In genomic region chr3:63968612-63969350, GRCh38 we compare ENCODE assay signal across 8 cellular contexts. TPM values are rescaled to one million over a fixed set of nuclear protein-coding genes. Genes with fewer than 3 reads are reported as not detected.
DNase-seq lines count a peak whose midpoint lies in the region; ATAC-seq, FAIRE-seq and TF ChIP-seq lines count a peak whose summit lies in the region.

No MANE protein-coding gene starts in this region.

- CTCF ChIA-PET in HepG2 (lab: Yijun Ruan, JAX; ENCODE audit: low intra/inter-chr PET ratio, low total read pairs) = no interaction called here

- no peak for TF ChIP-seq EP300 in HepG2 (IDR thresholded peaks at IDR 0.05; ENCODE audit: low read depth in 2 of 2, low read length in 2 of 2)
- no peak for TF ChIP-seq EP300 in HepG2 (CRISPR knock-in tag; IDR thresholded peaks at IDR 0.05; ENCODE audit: borderline replicate concordance)

- ATAC-seq in GM18517 (IDR thresholded peaks at IDR 0.05; ENCODE audit: unreplicated experiment) = peak; percentile 18
- peak; percentile 27 for ATAC-seq in HG02642 (IDR thresholded peaks at IDR 0.05; ENCODE audit: poor library complexity, unreplicated experiment)
- ATAC-seq in HepG2 = peak; percentile 13; the same call in 2 of the 3 replicates
- ATAC-seq in HG02973 (IDR thresholded peaks at IDR 0.05; ENCODE audit: unreplicated experiment) = no peak

- H3K9ac ChIP-seq in HepG2 (ENCODE audit: insufficient read depth, low read depth, low read length) = peak overlapping the region; percentile 63; the same call in 1 of the 2 replicates

- H3K9me3 ChIP-seq in WERI-Rb-1 (ENCODE audit: severe bottlenecking) (no peaks in the 10 kb centered on the region), HepG2 (ENCODE audit: low read length) (no peaks in the 10 kb centered on the region)

- no peak for FAIRE-seq in HepG2 (lab: Jason Lieb, UNC)

- no peaks in the 10 kb centered on the region; the same call in none of the 2 replicates for H3K36me3 ChIP-seq in WERI-Rb-1
- H3K36me3 ChIP-seq in HepG2 (replicated peaks in 1 of 2; ENCODE audit: control insufficient read depth in 1 of 2, insufficient read depth in 2 of 2, low read length in 2 of 2) = peaks cover 0 to 3% of the 10 kb centered on the region in 2 experiments; a peak in 3 of 5 replicates

- DNase-seq in WERI-Rb-1 = no peak
- no peak for DNase-seq in HepG2 (ENCODE audit: low spot score)
- DNase-seq in inferior parietal cortex (ENCODE audit: extremely low spot score) = no peak
- DNase-seq in GF-D8 (lab: John Stamatoyannopoulos, UW) = no peak
- no peak for DNase-seq in middle frontal gyrus (ENCODE audit: extremely low spot score, low spot score)

- no peaks in the 10 kb centered on the region for H4K20me1 ChIP-seq in HepG2 (ENCODE audit: insufficient read depth, low read length)

- H3K27me3 ChIP-seq in WERI-Rb-1 (ENCODE audit: insufficient read depth, low read depth, severe bottlenecking) = no peaks in the 10 kb centered on the region
- H3K27me3 ChIP-seq in HepG2 (ENCODE audit: control insufficient read depth in 1 of 2, insufficient read depth in 2 of 2, low read length in 2 of 2) = no peaks in the 10 kb centered on the region

- WGBS in HepG2 (ENCODE audit: low lambda C conversion rate) = 12% methylated on average over 3 of the region's 3 CpGs

- no TSS peak for BruUV-seq in HepG2 (replicated peaks; lab: Mats Ljungman, UMichigan)

- POLR2A ChIA-PET in HepG2 (lab: Yijun Ruan, JAX) = interaction anchor here (1.3 to 2.0 kb wide), 2 partner anchors 8 to 57 kb away, joined by 7 to 11 read pairs; partner anchors contain the start of gene SCAANT1

- in situ Hi-C loops in HepG2 (cut with HindIII; ENCODE audit: extremely low pct_ligation_motif_present, low pct_unique_long_range_greater_than_20kb) = no loop called here

- TF ChIP-seq RAD21 in HepG2 (CRISPR knock-in tag; IDR thresholded peaks at IDR 0.05) = no peak

- no peak for TF ChIP-seq CTCF in WERI-Rb-1 (IDR thresholded peaks at IDR 0.05; ENCODE audit: low read depth, low read length)
- no peak for TF ChIP-seq CTCF in HepG2 (CRISPR knock-in tag; IDR thresholded peaks at IDR 0.05)

- peak overlapping the region; percentile 88 for H3K4me2 ChIP-seq in HepG2 (ENCODE audit: low read depth, low read length)

- H3K4me1 ChIP-seq in HepG2 (ENCODE audit: insufficient read depth, low read length) = peaks cover 63% of the 10 kb centered on the region

- peak overlapping the region; percentile 68 for H3K27ac ChIP-seq in WERI-Rb-1
- H3K27ac ChIP-seq in HepG2 (ENCODE audit: extremely low read length, insufficient read depth, low read length) = peak overlapping the region; percentile 91

- peaks cover 57% of the 10 kb centered on the region for H3K79me2 ChIP-seq in HepG2 (ENCODE audit: insufficient read depth, low read length)

- no peak overlapping the region for H2AFZ ChIP-seq in HepG2 (ENCODE audit: low read length)

- H3K4me3 ChIP-seq in WERI-Rb-1 (ENCODE audit: low read depth, low read length) (peak overlapping the region; percentile 24), HepG2 (replicated peaks in 1 of 3; ENCODE audit: insufficient read depth in 1 of 3, low read depth in 2 of 3, low read length in 3 of 3) (peak overlapping the region; percentile 48 to 68 (median 55); a peak in 5 of 6 replicates)

- intact Hi-C loops in HepG2 (cut with micrococcal nuclease; ENCODE audit: unreplicated experiment) = loop anchor here (1.0 kb wide), 1 partner anchor 25 kb away; no protein-coding TSS in a partner anchor

- no peak for TF ChIP-seq POLR2A in HepG2 (IDR thresholded peaks at IDR 0.05; ENCODE audit: insufficient read depth in 1 of 2, low read depth in 2 of 2, low read length in 2 of 2)

TF ChIP-seq in HepG2, 621 proteins besides CTCF, POLR2A, EP300 and RAD21:
- TF ChIP-seq CREM (IDR thresholded peaks at IDR 0.05) (0 out of 2 replicates have a peak, but pooled peaks have one; percentile 1), CREM (CRISPR knock-in tag; IDR thresholded peaks at IDR 0.05) (no peak), ZKSCAN5 (CRISPR knock-in tag; IDR thresholded peaks at IDR 0.05) (no peak)

RNA-seq across cellular contexts. Expression of gene PSMD6, which starts 54.5 kb away (rescaled TPM):
- 117 and 169 TPM in 2 replicates for total RNA-seq in HepG2 (2016; rRNA removed; fragmentation: Illumina TruSeq; extraction: Trizol)
- total RNA-seq in HepG2 (2016; cell fraction: cytosol; rRNA removed; fragmentation: Illumina TruSeq; extraction: Trizol; ENCODE audit: low read depth) = 28.9 and 32.9 TPM in 2 replicates
- total RNA-seq in HepG2 (2016; cell fraction: insoluble cytoplasmic fraction; rRNA removed; fragmentation: Illumina TruSeq; extraction: Trizol) = 117 and 163 TPM in 2 replicates
- total RNA-seq in HepG2 (2016; cell fraction: membrane; rRNA removed; fragmentation: Illumina TruSeq; extraction: Trizol) = 33.9 and 40.8 TPM in 2 replicates
- 62.8 and 65.3 TPM in 2 replicates for total RNA-seq in HepG2 (2016; cell fraction: nucleus; rRNA removed; fragmentation: Illumina TruSeq; extraction: Trizol)
- 31.1 and 36.8 TPM in 2 replicates for polyA plus RNA-seq in HepG2 (2011; rRNA removed)
- 22.6 and 25.6 TPM in 2 replicates for polyA plus RNA-seq in HepG2 (2011; cell fraction: cytosol; rRNA removed)
- 36.5 and 41.5 TPM in 2 replicates for polyA plus RNA-seq in HepG2 (2011; cell fraction: nucleus; rRNA removed)
- polyA plus RNA-seq in HepG2 (2012) = 52.7 and 65.4 TPM in 2 replicates
- 21.9 and 22.5 TPM in 2 replicates for polyA plus RNA-seq in HepG2 (2016; cell fraction: cytosol; fragmentation: Illumina TruSeq; extraction: Trizol; ENCODE audit: low read depth)
- 148 and 154 TPM in 2 replicates for polyA plus RNA-seq in HepG2 (2016; cell fraction: insoluble cytoplasmic fraction; fragmentation: Illumina TruSeq; extraction: Trizol; ENCODE audit: low read depth)
- polyA plus RNA-seq in HepG2 (2016; cell fraction: membrane; fragmentation: Illumina TruSeq; extraction: Trizol; ENCODE audit: low read depth) = 23.8 and 24.7 TPM in 2 replicates
- 69.9 and 70.7 TPM in 2 replicates for polyA plus RNA-seq in HepG2 (2016; cell fraction: nucleus; fragmentation: Illumina TruSeq; extraction: Trizol; ENCODE audit: insufficient read depth, low read depth)
- polyA minus RNA-seq in HepG2 (2011; rRNA and poly(A)+ RNA removed; ENCODE audit: low replicate concordance) = 17.4 and 28.2 TPM in 2 replicates
- polyA minus RNA-seq in HepG2 (2011; cell fraction: cytosol; rRNA and poly(A)+ RNA removed) = 21.1 and 22.2 TPM in 2 replicates
- polyA minus RNA-seq in HepG2 (2011; cell fraction: nucleus; rRNA and poly(A)+ RNA removed) = 76.8 and 80.5 TPM in 2 replicates

RNA-seq across cellular contexts. Expression of gene SCAANT1, which starts 56.6 kb away (rescaled TPM):
- total RNA-seq in HepG2 (2016; rRNA removed; fragmentation: Illumina TruSeq; extraction: Trizol) = not detected in 2 replicates
- 3.1 TPM in 1 of 2 replicates, not detected in the other for total RNA-seq in HepG2 (2016; cell fraction: cytosol; rRNA removed; fragmentation: Illumina TruSeq; extraction: Trizol; ENCODE audit: low read depth)
- 1.8 TPM in 1 of 2 replicates, not detected in the other for total RNA-seq in HepG2 (2016; cell fraction: insoluble cytoplasmic fraction; rRNA removed; fragmentation: Illumina TruSeq; extraction: Trizol)
- total RNA-seq in HepG2 (2016; cell fraction: membrane; rRNA removed; fragmentation: Illumina TruSeq; extraction: Trizol) = not detected in 2 replicates
- total RNA-seq in HepG2 (2016; cell fraction: nucleus; rRNA removed; fragmentation: Illumina TruSeq; extraction: Trizol) = 3.8 TPM in 1 of 2 replicates, not detected in the other
- not detected in 2 replicates for polyA plus RNA-seq in HepG2 (2011; rRNA removed)
- not detected in 2 replicates for polyA plus RNA-seq in HepG2 (2011; cell fraction: cytosol; rRNA removed)
- not detected in 2 replicates for polyA plus RNA-seq in HepG2 (2011; cell fraction: nucleus; rRNA removed)
- polyA plus RNA-seq in HepG2 (2012) = 2.0 TPM in 1 of 2 replicates, not detected in the other
- 1.5 TPM in 2 replicates for polyA plus RNA-seq in HepG2 (2016; cell fraction: cytosol; fragmentation: Illumina TruSeq; extraction: Trizol; ENCODE audit: low read depth)
- polyA plus RNA-seq in HepG2 (2016; cell fraction: insoluble cytoplasmic fraction; fragmentation: Illumina TruSeq; extraction: Trizol; ENCODE audit: low read depth) = not detected in 2 replicates
- 1.5 TPM in 1 of 2 replicates, not detected in the other for polyA plus RNA-seq in HepG2 (2016; cell fraction: membrane; fragmentation: Illumina TruSeq; extraction: Trizol; ENCODE audit: low read depth)
- not detected in 2 replicates for polyA plus RNA-seq in HepG2 (2016; cell fraction: nucleus; fragmentation: Illumina TruSeq; extraction: Trizol; ENCODE audit: insufficient read depth, low read depth)
- not detected in 2 replicates for polyA minus RNA-seq in HepG2 (2011; rRNA and poly(A)+ RNA removed; ENCODE audit: low replicate concordance)
- polyA minus RNA-seq in HepG2 (2011; cell fraction: cytosol; rRNA and poly(A)+ RNA removed) = not detected in 2 replicates
- 4.4 and 7.8 TPM in 2 replicates for polyA minus RNA-seq in HepG2 (2011; cell fraction: nucleus; rRNA and poly(A)+ RNA removed)
